1 cellular context compared by ENCODE assay signal in the genomic region with DNA sequence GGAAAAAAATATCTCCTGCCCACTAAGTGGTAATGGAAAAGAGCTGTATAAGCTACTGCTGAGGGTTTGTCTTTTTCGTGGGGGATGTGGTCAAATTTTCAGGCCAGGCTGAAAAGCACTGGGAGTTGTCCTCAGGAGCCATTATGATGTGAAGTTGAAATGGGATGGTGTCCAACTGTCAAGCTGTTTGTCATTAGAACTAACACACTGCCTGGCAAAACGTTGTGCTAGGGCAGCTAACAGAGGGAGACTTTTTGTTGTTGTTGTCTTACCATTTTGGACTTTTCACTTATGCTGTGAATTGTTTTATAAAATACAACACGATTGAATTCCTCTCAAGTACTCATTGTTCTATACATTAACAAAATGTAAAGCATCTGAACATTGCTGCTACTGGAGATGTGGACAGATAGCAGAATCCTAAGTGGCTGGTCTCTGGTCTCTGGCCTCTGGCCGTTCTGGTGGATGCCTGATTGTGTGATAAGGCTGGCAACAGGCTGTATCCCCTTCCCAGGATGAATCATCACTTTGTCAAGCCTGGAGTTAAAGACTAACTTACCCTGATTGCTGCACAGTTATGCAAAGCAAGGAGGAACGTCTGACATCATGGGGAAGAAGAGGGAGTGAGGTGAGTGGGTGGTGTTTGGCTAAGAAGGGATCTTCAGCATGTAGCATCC.
A peak's percentile ranks its signal among the peaks of the same experiment; 100 is the strongest.
TF ChIP-seq lines count a peak whose summit lies in the region.

No MANE protein-coding gene starts in this region.

TF ChIP-seq in HepG2, 621 proteins besides CTCF, POLR2A, EP300 and RAD21 (continued from another document and continues in another):
- TF ChIP-seq ZMYM2 (CRISPR knock-in tag; IDR thresholded peaks at IDR 0.05), result no peak
- no peak for TF ChIP-seq ARNT (IDR thresholded peaks at IDR 0.05)
- TF ChIP-seq TCF7L2 (IDR thresholded peaks at IDR 0.05; ENCODE audit: low read depth, low read length), result no peak
- 0 out of 2 replicates have a peak, but pooled peaks have one; percentile 22 for TF ChIP-seq ZNF280D (CRISPR knock-in tag; IDR thresholded peaks at IDR 0.05)
- TF ChIP-seq ETV5 (CRISPR knock-in tag; IDR thresholded peaks at IDR 0.05; ENCODE audit: borderline replicate concordance), result peak; percentile 70; the same call in 1 of the 2 replicates
- no peak for TF ChIP-seq HHEX (CRISPR knock-in tag; IDR thresholded peaks at IDR 0.05)
- TF ChIP-seq JUN (CRISPR knock-in tag; IDR thresholded peaks at IDR 0.05), result peak; percentile 95
- TF ChIP-seq, protein P1, sequence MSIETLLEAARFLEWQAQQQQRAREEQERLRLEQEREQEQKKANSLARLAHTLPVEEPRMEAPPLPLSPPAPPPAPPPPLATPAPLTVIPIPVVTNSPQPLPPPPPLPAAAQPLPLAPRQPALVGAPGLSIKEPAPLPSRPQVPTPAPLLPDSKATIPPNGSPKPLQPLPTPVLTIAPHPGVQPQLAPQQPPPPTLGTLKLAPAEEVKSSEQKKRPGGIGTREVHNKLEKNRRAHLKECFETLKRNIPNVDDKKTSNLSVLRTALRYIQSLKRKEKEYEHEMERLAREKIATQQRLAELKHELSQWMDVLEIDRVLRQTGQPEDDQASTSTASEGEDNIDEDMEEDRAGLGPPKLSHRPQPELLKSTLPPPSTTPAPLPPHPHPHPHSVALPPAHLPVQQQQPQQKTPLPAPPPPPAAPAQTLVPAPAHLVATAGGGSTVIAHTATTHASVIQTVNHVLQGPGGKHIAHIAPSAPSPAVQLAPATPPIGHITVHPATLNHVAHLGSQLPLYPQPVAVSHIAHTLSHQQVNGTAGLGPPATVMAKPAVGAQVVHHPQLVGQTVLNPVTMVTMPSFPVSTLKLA (IDR thresholded peaks at IDR 0.05), result no peak
- no peak for TF ChIP-seq NCOA1 (CRISPR knock-in tag; IDR thresholded peaks at IDR 0.05)
- peak; percentile 73 for TF ChIP-seq THAP11 (CRISPR knock-in tag; IDR thresholded peaks at IDR 0.05)
- no peak for TF ChIP-seq SOX6 (IDR thresholded peaks at IDR 0.05)
- TF ChIP-seq SOX6 (CRISPR knock-in tag; IDR thresholded peaks at IDR 0.05), result peak; percentile 82
- TF ChIP-seq ZNF687 (CRISPR knock-in tag; IDR thresholded peaks at IDR 0.05), result no peak
- no peak for TF ChIP-seq CENPBD1 (CRISPR knock-in tag; IDR thresholded peaks at IDR 0.05; ENCODE audit: borderline replicate concordance, low read depth)
- TF ChIP-seq, protein P2, sequence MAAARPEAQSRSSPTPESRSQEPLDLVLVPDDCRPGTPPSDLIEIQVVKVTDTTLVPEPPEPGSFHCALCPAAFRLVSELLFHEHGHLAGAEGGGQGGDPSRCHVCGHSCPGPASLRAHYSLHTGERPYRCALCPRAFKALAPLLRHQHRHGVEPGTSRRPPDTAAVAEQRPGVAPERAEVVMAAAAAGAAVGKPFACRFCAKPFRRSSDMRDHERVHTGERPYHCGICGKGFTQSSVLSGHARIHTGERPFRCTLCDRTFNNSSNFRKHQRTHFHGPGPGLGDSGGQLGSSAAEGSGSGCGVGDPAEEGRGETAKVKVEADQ (CRISPR knock-in tag; IDR thresholded peaks at IDR 0.05; ENCODE audit: borderline replicate concordance), result no peak
- no peak for TF ChIP-seq ZBTB7A (CRISPR knock-in tag; IDR thresholded peaks at IDR 0.05)
- TF ChIP-seq ZBTB21 (CRISPR knock-in tag; IDR thresholded peaks at IDR 0.05), result peak; percentile 80
- no peak for TF ChIP-seq ZNF703 (CRISPR knock-in tag; IDR thresholded peaks at IDR 0.05; ENCODE audit: borderline replicate concordance)
- peak; percentile 82 for TF ChIP-seq MIXL1 (CRISPR knock-in tag; IDR thresholded peaks at IDR 0.05)
- peak; percentile 91; the same call in 1 of the 2 replicates for TF ChIP-seq TGIF2 (CRISPR knock-in tag; IDR thresholded peaks at IDR 0.05)
- peak; percentile 94; the same call in 1 of the 2 replicates for TF ChIP-seq ZNF292 (CRISPR knock-in tag; IDR thresholded peaks at IDR 0.05; ENCODE audit: borderline replicate concordance, low read depth)
- TF ChIP-seq CBX5 (CRISPR knock-in tag; IDR thresholded peaks at IDR 0.05; ENCODE audit: borderline replicate concordance), result peak; percentile 87; the same call in 1 of the 2 replicates
- TF ChIP-seq ISL2 (CRISPR knock-in tag; IDR thresholded peaks at IDR 0.05), result peak; percentile 25; the same call in 1 of the 2 replicates
- TF ChIP-seq SAP130 (CRISPR knock-in tag; IDR thresholded peaks at IDR 0.05; ENCODE audit: low read depth), result peak; percentile 98
- TF ChIP-seq ZSCAN12 (CRISPR knock-in tag; IDR thresholded peaks at IDR 0.05), result no peak
- no peak for TF ChIP-seq ZBED4 (CRISPR knock-in tag; IDR thresholded peaks at IDR 0.05; ENCODE audit: borderline replicate concordance)
- no peak for TF ChIP-seq FOXA1 (IDR thresholded peaks at IDR 0.05)
- TF ChIP-seq FOXA1 (CRISPR knock-in tag; IDR thresholded peaks at IDR 0.05), result peak; percentile 25; the same call in 1 of the 2 replicates
- no peak; the same call in 1 of the 2 replicates for TF ChIP-seq EHMT2 (IDR thresholded peaks at IDR 0.05; ENCODE audit: borderline replicate concordance, low read depth, low read length)
- TF ChIP-seq CEBPG (CRISPR knock-in tag; IDR thresholded peaks at IDR 0.05), result peak; percentile 94
- no peak for TF ChIP-seq RARG (CRISPR knock-in tag; IDR thresholded peaks at IDR 0.05; ENCODE audit: low read depth)
- TF ChIP-seq, protein P3, sequence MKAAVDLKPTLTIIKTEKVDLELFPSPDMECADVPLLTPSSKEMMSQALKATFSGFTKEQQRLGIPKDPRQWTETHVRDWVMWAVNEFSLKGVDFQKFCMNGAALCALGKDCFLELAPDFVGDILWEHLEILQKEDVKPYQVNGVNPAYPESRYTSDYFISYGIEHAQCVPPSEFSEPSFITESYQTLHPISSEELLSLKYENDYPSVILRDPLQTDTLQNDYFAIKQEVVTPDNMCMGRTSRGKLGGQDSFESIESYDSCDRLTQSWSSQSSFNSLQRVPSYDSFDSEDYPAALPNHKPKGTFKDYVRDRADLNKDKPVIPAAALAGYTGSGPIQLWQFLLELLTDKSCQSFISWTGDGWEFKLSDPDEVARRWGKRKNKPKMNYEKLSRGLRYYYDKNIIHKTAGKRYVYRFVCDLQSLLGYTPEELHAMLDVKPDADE (CRISPR knock-in tag; IDR thresholded peaks at IDR 0.05), result no peak
- TF ChIP-seq REL (CRISPR knock-in tag; conservative IDR thresholded peaks at IDR 0.05), result no peak
- TF ChIP-seq CHD4 (IDR thresholded peaks at IDR 0.05; ENCODE audit: borderline replicate concordance, low read length), result no peak
- TF ChIP-seq IRX3 (CRISPR knock-in tag; IDR thresholded peaks at IDR 0.05; ENCODE audit: borderline replicate concordance, low read depth), result no peak
- 0 out of 2 replicates have a peak, but pooled peaks have one; percentile 41 for TF ChIP-seq ZFP36L2 (CRISPR knock-in tag; IDR thresholded peaks at IDR 0.05)
- TF ChIP-seq E2F2 (CRISPR knock-in tag; IDR thresholded peaks at IDR 0.05; ENCODE audit: borderline replicate concordance), result no peak
- TF ChIP-seq GMEB2 (CRISPR knock-in tag; IDR thresholded peaks at IDR 0.05; ENCODE audit: low read depth), result no peak
- TF ChIP-seq, protein P4, sequence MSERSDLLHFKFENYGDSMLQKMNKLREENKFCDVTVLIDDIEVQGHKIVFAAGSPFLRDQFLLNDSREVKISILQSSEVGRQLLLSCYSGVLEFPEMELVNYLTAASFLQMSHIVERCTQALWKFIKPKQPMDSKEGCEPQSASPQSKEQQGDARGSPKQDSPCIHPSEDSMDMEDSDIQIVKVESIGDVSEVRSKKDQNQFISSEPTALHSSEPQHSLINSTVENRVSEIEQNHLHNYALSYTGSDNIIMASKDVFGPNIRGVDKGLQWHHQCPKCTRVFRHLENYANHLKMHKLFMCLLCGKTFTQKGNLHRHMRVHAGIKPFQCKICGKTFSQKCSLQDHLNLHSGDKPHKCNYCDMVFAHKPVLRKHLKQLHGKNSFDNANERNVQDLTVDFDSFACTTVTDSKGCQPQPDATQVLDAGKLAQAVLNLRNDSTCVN (CRISPR knock-in tag; IDR thresholded peaks at IDR 0.05; ENCODE audit: borderline replicate concordance), result no peak
